In the genomic region with DNA sequence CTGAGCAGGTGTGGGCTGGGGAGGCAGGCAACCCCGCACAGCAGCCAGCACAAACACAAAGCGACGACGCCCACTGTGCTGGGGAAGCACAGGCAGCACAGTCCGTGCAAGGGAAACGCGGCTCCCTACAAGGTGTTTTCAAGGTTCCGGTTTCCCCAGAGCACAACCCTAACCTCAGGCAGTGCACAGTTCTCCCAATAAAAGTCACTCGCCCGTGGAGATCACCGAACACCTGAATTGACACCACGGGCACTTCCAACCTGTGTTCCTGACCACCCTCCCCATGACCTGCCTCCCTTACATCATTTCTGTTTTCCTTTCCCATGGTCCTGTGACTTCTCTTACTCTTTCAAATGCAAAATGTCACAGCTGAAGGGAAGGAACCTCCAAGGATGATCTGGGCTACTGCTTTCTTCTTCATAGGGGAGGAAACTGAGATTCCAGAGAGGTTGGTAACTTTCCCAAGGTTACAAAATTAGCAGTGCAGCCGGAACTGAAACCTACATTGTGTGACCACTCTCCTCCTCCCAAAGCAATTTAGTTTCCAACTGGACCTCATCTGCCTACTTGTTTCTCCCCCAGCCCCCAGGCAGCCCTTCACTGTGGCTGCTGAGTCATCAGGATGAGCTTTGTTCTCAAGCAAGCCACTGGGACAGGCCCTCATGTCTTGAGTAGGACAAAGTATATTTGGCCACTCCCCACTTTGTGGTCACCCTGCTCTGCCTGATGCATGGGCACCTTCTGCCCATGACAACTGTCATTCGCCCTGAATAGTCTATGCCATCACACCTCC, we compare ENCODE assay signal across 1 cellular context.
TF ChIP-seq lines count a peak whose summit lies in the region.

No MANE protein-coding gene starts in this region.

TF ChIP-seq in H1, 55 proteins besides CTCF, POLR2A, EP300 and RAD21 (continued from another document):
- TF ChIP-seq SIN3A (conservative IDR thresholded peaks at IDR 0.05 in 1 of 2, IDR thresholded peaks at IDR 0.05 in 1 of 2; ENCODE audit: low read depth in 1 of 2, low read length in 2 of 2): no peak
- no peak for TF ChIP-seq CHD1 (IDR thresholded peaks at IDR 0.05; ENCODE audit: low read depth, low read length)
- no peak for TF ChIP-seq EGR1 (IDR thresholded peaks at IDR 0.05; ENCODE audit: borderline replicate concordance, low read depth, low read length)
TF ChIP-seq in H1: peak in this region for 0.
